ENCODE assay signal across 8 cellular contexts in the genomic region with DNA sequence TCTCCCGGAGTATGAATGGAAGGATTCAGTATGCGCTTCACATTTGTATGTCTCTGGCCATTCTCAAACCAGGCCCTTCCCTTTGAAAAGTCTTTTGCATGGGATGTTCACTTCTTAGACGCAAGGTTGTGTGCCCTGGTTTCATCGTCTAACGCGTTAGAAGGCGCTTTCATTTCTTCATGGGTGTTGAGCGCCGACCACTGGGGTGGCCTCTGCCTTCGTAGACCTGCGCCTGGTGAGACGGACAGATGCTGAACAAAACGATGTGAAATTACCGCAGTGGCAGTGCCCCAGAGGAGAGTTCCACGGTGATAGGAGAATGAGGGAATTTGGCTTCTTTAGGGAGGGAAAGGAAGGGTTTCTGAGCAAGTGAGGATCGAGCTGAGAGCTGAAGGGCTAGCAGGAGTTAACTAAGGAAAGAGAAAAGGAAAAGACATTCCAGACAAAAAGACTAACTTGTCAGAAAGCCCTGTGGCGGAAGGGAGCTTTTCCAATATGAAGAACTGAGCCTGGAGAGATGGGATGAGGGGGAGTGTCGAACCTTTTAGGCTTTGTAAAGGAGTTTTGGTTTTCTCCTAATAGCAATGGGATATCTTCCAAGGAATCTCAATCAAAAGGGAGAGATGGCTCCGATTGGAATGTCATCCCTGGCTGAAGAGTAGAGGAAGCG. TPM values are rescaled to one million over a fixed set of nuclear protein-coding genes. Genes with fewer than 3 reads are reported as not detected.
DNase-seq lines count a peak whose midpoint lies in the region; ATAC-seq, FAIRE-seq and TF ChIP-seq lines count a peak whose summit lies in the region.

No MANE protein-coding gene starts in this region.

- no peaks in the 10 kb centered on the region for H3K36me3 ChIP-seq in lower lobe of right lung

- no peaks in the 10 kb centered on the region for H3K9me3 ChIP-seq in lower lobe of right lung

- ATAC-seq in GM18858 (IDR thresholded peaks at IDR 0.05; ENCODE audit: unreplicated experiment) (peak; percentile 22), HG03378 (IDR thresholded peaks at IDR 0.05; ENCODE audit: unreplicated experiment) (peak; percentile 25), T-cell (replicated peaks in 1 of 4) (no peak), lower lobe of right lung (peak in 1 of 2 donors; percentile 3)

- H3K27ac ChIP-seq in caudate nucleus (ENCODE audit: low read depth, low read length) (peak overlapping the region; percentile 98), lower lobe of right lung (peak overlapping the region; percentile 87)

- no peak for FAIRE-seq in HTR-8/SVneo (lab: Jason Lieb, UNC)

- POLR2A ChIA-PET in T-cell (lab: Charles Lee) = interaction anchor here (0.5 to 0.6 kb wide), 4 partner anchors 10 to 932 kb away, joined by 3 to 7 read pairs (median 5); no protein-coding TSS in a partner anchor

- CTCF ChIA-PET in T-cell (lab: Charles Lee) = interaction anchor here (1.0 to 1.2 kb wide), 3 partner anchors 15 to 174 kb away, joined by 3 to 4 read pairs (median 3); no protein-coding TSS in a partner anchor

- peaks cover 57% of the 10 kb centered on the region for H3K4me1 ChIP-seq in lower lobe of right lung

- H3K27me3 ChIP-seq in lower lobe of right lung (ENCODE audit: low read depth) = no peaks in the 10 kb centered on the region

- H3K27me3 Mint-ChIP-seq in T-cell = no peaks in the 10 kb centered on the region

- H3K27ac Mint-ChIP-seq in T-cell = no peak overlapping the region

- DNase-seq in AG20443 (ENCODE audit: low spot score) (peak; percentile 21), T-cell (peak in 33 of 34 experiments; percentile 20 to 64 (median 47)), caudate nucleus (lab: John Stamatoyannopoulos, UW) (peak in 21 of 61 donors; percentile 24 to 75 (median 44)), lower lobe of right lung (no peak), HTR-8/SVneo (ENCODE audit: insufficient read length, low spot score) (no peak)
- DNase-seq in stimulated activated CD8-positive, alpha-beta memory T cell treated with anti-CD3 and anti-CD28 coated beads, Interleukin-4, amount 100 ng/mL, for 48 hours = peak; percentile 64

- H3K36me3 Mint-ChIP-seq in T-cell = peaks cover 16% of the 10 kb centered on the region

- H3K9me3 Mint-ChIP-seq in T-cell = no peaks in the 10 kb centered on the region

- no peak overlapping the region for H3K4me3 Mint-ChIP-seq in T-cell

- peak overlapping the region; percentile 78 for H3K4me3 ChIP-seq in lower lobe of right lung

- peaks cover 28 to 37% (median 34%) of the 10 kb centered on the region in 3 donors for H3K4me1 Mint-ChIP-seq in T-cell

- TF ChIP-seq CTCF in lower lobe of right lung (IDR thresholded peaks at IDR 0.05) = no peak

- intact Hi-C loops in lower lobe of right lung (cut with DNase I) = no loop called here

RNA-seq across cellular contexts. Expression of gene GGPS1, which starts 0.9 kb away (rescaled TPM):
- total RNA-seq in T-cell (10 to 100 TPM; 32.2 to 44.0 (median 39.8) TPM), lower lobe of right lung (29.8 TPM)

RNA-seq across cellular contexts. Expression of gene ARID4B, which starts 1.3 kb away (rescaled TPM):
- 100 to 1,000 TPM in 2 of 5 donors, 10 to 100 TPM in 3; 70.4 to 151 (median 79.1) TPM for total RNA-seq in T-cell
- total RNA-seq in lower lobe of right lung = 39.1 TPM

RNA-seq across cellular contexts. Expression of gene TBCE, which starts 38.0 kb away (rescaled TPM):
- total RNA-seq in T-cell (10 to 100 TPM; 15.6 to 21.5 (median 18.6) TPM), lower lobe of right lung (25.3 TPM)

Comparison
In these comparisons a context has a peak if more than half of its experiments do, and no peak if none do; other contexts are left out.
1. DNase-seq: peak in AG20443 (single experiment), T-cell (33 of 34) and stimulated activated CD8-positive, alpha-beta memory T cell treated with anti-CD3 and anti-CD28 coated beads, Interleukin-4, amount 100 ng/mL, for 48 hours (single experiment); none in lower lobe of right lung (single experiment) and HTR-8/SVneo (single experiment).
2. ATAC-seq: peak in GM18858 (single experiment) and HG03378 (single experiment); none in T-cell (0 of 4).